In the genomic region with DNA sequence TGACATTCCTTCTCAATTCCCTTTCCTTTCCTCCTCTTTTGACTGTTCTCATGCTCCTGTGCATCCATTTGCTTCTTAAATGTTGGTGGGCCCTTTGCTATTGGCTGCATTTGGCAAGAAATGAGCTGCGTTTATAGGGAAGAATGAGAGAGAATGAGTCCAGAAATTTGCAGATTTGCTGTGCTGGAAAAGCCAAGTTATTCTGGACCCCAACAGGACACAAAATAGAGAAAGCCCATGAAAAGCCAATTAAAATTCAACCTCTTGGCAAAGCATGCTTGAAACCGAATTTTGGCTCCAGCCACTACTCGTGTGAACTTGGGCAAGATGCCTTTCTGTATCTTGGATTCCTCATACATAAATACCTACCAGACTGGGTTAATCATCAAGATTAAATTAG, we compare ENCODE assay signal across 8 cellular contexts. TPM values are rescaled to one million over a fixed set of nuclear protein-coding genes. Genes with fewer than 3 reads are reported as not detected.
DNase-seq lines count a peak whose midpoint lies in the region; ATAC-seq, FAIRE-seq and TF ChIP-seq lines count a peak whose summit lies in the region.

No MANE protein-coding gene starts in this region.

- H3K27me3 Mint-ChIP-seq in activated CD8-positive, alpha-beta T cell treated with anti-CD3 and anti-CD28 coated beads for 36 hours, result peaks cover 16% of the 10 kb centered on the region

- peak overlapping the region; percentile 81 for H3K4me3 Mint-ChIP-seq in activated CD8-positive, alpha-beta T cell treated with anti-CD3 and anti-CD28 coated beads for 36 hours

- DNase-seq in cardiac muscle cell (ENCODE audit: low read depth in 1 of 2, low spot score in 1 of 2) (no peak), left ventricle myocardium superior (no peak), right cardiac atrium (no peak), tibial artery (no peak), GM19239 (ENCODE audit: insufficient read length, low spot score) (no peak), midbrain (lab: John Stamatoyannopoulos, UW) (no peak), NCI-H1092 treated with DMSO at 0.1 percent for 48 hours (lab: John Stamatoyannopoulos, UW) (no peak)
- no peak for DNase-seq in activated CD8-positive, alpha-beta T cell treated with anti-CD3 and anti-CD28 coated beads for 36 hours

- H3K4me3 ChIP-seq in cardiac muscle cell, result peak overlapping the region; percentile 72
- H3K4me3 ChIP-seq in right cardiac atrium (ENCODE audit: low read length), result peak overlapping the region; percentile 92
- peak overlapping the region; percentile 69 to 89 for H3K4me3 ChIP-seq in tibial artery

- no peak overlapping the region for H3K27ac ChIP-seq in cardiac muscle cell
- H3K27ac ChIP-seq in right cardiac atrium (ENCODE audit: low read length), result no peak overlapping the region
- H3K27ac ChIP-seq in tibial artery, result no peak overlapping the region

- peak overlapping the region; percentile 86 for H3K27ac Mint-ChIP-seq in activated CD8-positive, alpha-beta T cell treated with anti-CD3 and anti-CD28 coated beads for 36 hours

- H3K9me3 Mint-ChIP-seq in activated CD8-positive, alpha-beta T cell treated with anti-CD3 and anti-CD28 coated beads for 36 hours, result no peaks in the 10 kb centered on the region

- H3K36me3 ChIP-seq in cardiac muscle cell (no peaks in the 10 kb centered on the region), tibial artery (peaks cover 0 to 5% (median 0%) of the 10 kb centered on the region in 3 donors)

- FAIRE-seq in GM19239 (lab: Jason Lieb, UNC), result no peak

- H3K27me3 ChIP-seq in cardiac muscle cell (no peaks in the 10 kb centered on the region), right cardiac atrium (ENCODE audit: control insufficient read depth, insufficient read depth) (no peaks in the 10 kb centered on the region), tibial artery (no peaks in the 10 kb centered on the region)

- TF ChIP-seq CTCF in cardiac muscle cell (IDR thresholded peaks at IDR 0.05; ENCODE audit: low read depth, low read length) (no peak), tibial artery (IDR thresholded peaks at IDR 0.05) (no peak)
- TF ChIP-seq CTCF in activated CD8-positive, alpha-beta T cell treated with anti-CD3 and anti-CD28 coated beads for 36 hours (IDR thresholded peaks at IDR 0.05), result no peak

- H3K4me1 Mint-ChIP-seq in activated CD8-positive, alpha-beta T cell treated with anti-CD3 and anti-CD28 coated beads for 36 hours (ENCODE audit: low read depth), result peaks cover 39% of the 10 kb centered on the region

- peaks cover 37% of the 10 kb centered on the region for H3K36me3 Mint-ChIP-seq in activated CD8-positive, alpha-beta T cell treated with anti-CD3 and anti-CD28 coated beads for 36 hours (ENCODE audit: low read depth)

- 71% methylated on average over 3 of the region's 3 CpGs for WGBS in right cardiac atrium

- ATAC-seq in left ventricle myocardium superior (no peak), right cardiac atrium (no peak)
- no peak for ATAC-seq in activated CD8-positive, alpha-beta T cell treated with anti-CD3 and anti-CD28 coated beads for 36 hours

- no peaks in the 10 kb centered on the region for H3K9me3 ChIP-seq in cardiac muscle cell (ENCODE audit: low read depth)
- H3K9me3 ChIP-seq in right cardiac atrium (ENCODE audit: control insufficient read depth, low read length), result no peaks in the 10 kb centered on the region
- H3K9me3 ChIP-seq in tibial artery, result no peaks in the 10 kb centered on the region

- intact Hi-C loops in left ventricle myocardium superior (cut with micrococcal nuclease), result no loop called here
- intact Hi-C loops in activated CD8-positive, alpha-beta T cell treated with anti-CD3 and anti-CD28 coated beads for 36 hours (cut with micrococcal nuclease), result no loop called here
- intact Hi-C loops in right cardiac atrium (cut with DNase I), result no loop called here
- intact Hi-C loops in tibial artery (cut with DNase I; ENCODE audit: low total_unique reads), result no loop called here

- POLR2A ChIA-PET in activated CD8-positive, alpha-beta T cell treated with anti-CD3 and anti-CD28 coated beads for 36 hours (lab: Charles Lee), result interaction anchor here (0.6 kb wide), 1 partner anchor 373 kb away, joined by 4 read pairs; no protein-coding TSS in a partner anchor

- CTCF ChIA-PET in activated CD8-positive, alpha-beta T cell treated with anti-CD3 and anti-CD28 coated beads for 36 hours (lab: Charles Lee), result no interaction called here

- H3K4me1 ChIP-seq in cardiac muscle cell (ENCODE audit: low read depth) (peaks cover 4% of the 10 kb centered on the region), right cardiac atrium (ENCODE audit: control insufficient read depth, insufficient read depth, low read length) (no peaks in the 10 kb centered on the region), tibial artery (peaks cover 0 to 17% (median 10%) of the 10 kb centered on the region in 4 donors)

RNA-seq across cellular contexts. Expression of a gene that starts 1.3 kb away (rescaled TPM):
- total RNA-seq in cardiac muscle cell, result 16.6 and 19.7 TPM in 2 replicates
- polyA plus RNA-seq in cardiac muscle cell, result 25.2 and 28.1 TPM in 2 replicates
- 14.7 TPM for total RNA-seq in left ventricle myocardium superior
- total RNA-seq in activated CD8-positive, alpha-beta T cell treated with anti-CD3 and anti-CD28 coated beads for 36 hours, result 10 to 100 TPM; 77.9 to 93.2 TPM
- 10 to 100 TPM in 3 of 4 donors, 1 to 10 TPM in 1; 9.4 to 14.2 (median 11.7) TPM for total RNA-seq in right cardiac atrium
- 8.2 TPM for polyA plus RNA-seq in right cardiac atrium

RNA-seq across cellular contexts. Expression of a gene that starts 40.6 kb away (rescaled TPM):
- total RNA-seq in cardiac muscle cell (4.3 and 8.5 TPM in 2 replicates), left ventricle myocardium superior (not detected), right cardiac atrium (under 1 TPM; 0.29 to 0.60 (median 0.56) TPM)
- polyA plus RNA-seq in cardiac muscle cell (3.7 and 5.3 TPM in 2 replicates), right cardiac atrium (0.79 TPM)
- total RNA-seq in activated CD8-positive, alpha-beta T cell treated with anti-CD3 and anti-CD28 coated beads for 36 hours, result under 1 TPM; 0.11 to 0.27 TPM
